In genomic region chr3:151256761-151257160, GRCh38 we compare ENCODE assay signal across 26 cellular contexts. TPM values are rescaled to one million over a fixed set of nuclear protein-coding genes. Genes with fewer than 3 reads are reported as not detected.
"Had no signal": no experiment of that assay in that cellular context is flagged by ENCODE, and none has a peak within 500 bp of the region (broad histone marks: within the 10 kb centered on the region; RNA-seq: fewer than 3 reads in every experiment).

No MANE protein-coding gene starts in this region.

- H3K27me3 ChIP-seq: colonic mucosa, right lobe of liver, spleen had no signal

- H3K36me3 ChIP-seq: colonic mucosa, prostate gland, right lobe of liver, spleen, thoracic aorta had no signal

- H3K4me1 ChIP-seq: colonic mucosa, parathyroid adenoma, prostate gland, right lobe of liver, spleen had no signal

- H3K4me3 ChIP-seq: colonic mucosa, prostate gland, right lobe of liver, spleen, thoracic aorta had no signal

- H3K79me2 ChIP-seq: parathyroid adenoma had no signal

- ATAC-seq: esophagus mucosa; left colon; right lobe of liver; stimulated activated memory B cell treated with anti-CD40 and anti-IgM and Interleukin-4, amounts not matched to agents 10 μg/mL and 1 μg/mL and 100 μg/mL, for 72 hours had no signal

- H3K9me3 ChIP-seq: colonic mucosa, prostate gland, right lobe of liver, spleen, thoracic aorta had no signal

- H3K9ac ChIP-seq: parathyroid adenoma had no signal

- H3K27ac ChIP-seq: colonic mucosa, parathyroid adenoma, prostate gland, right lobe of liver, spleen, thoracic aorta had no signal

- H2AFZ ChIP-seq: parathyroid adenoma had no signal

- DNase-seq: cerebellar nuclear complex; colonic mucosa; effector CD8-positive, alpha-beta T cell; foreskin fibroblast; kidney; left colon; occipital lobe; retina; right lobe of liver; spleen; stimulated activated CD4-positive, alpha-beta T cell treated with anti-CD3 and anti-CD28 coated beads, Interleukin-15, amount 100 ng/mL, for 24 hours; stimulated activated CD4-positive, alpha-beta T cell treated with anti-CD3 and anti-CD28 coated beads, Interleukin-1b, Interleukin-23, amount 100 ng/mL, for 48 hours; stimulated activated CD4-positive, alpha-beta T cell treated with anti-CD3 and anti-CD28 coated beads, Interleukin-4, amount 100 ng/mL, for 24 hours; substantia nigra; trophoblast cell had no signal

RNA-seq across cellular contexts. Expression of gene P2RY14, which starts 21.6 kb away (rescaled TPM):
- total RNA-seq: dermis microvascular lymphatic vessel endothelial cell, lung microvascular endothelial cell had no signal

RNA-seq across cellular contexts. Expression of gene GPR171, which starts 53.7 kb away (rescaled TPM):
- total RNA-seq: dermis microvascular lymphatic vessel endothelial cell, lung microvascular endothelial cell, occipital lobe had no signal

RNA-seq across cellular contexts. Expression of gene GPR87, which starts 59.9 kb away (rescaled TPM):
- total RNA-seq: colonic mucosa, left colon, liver, lung microvascular endothelial cell, mesenteric fat pad, mononuclear cell, occipital lobe, right lobe of liver, skeletal muscle tissue, spleen, thoracic aorta had no signal
